ENCODE assay signal across 14 cellular contexts in the genomic region with DNA sequence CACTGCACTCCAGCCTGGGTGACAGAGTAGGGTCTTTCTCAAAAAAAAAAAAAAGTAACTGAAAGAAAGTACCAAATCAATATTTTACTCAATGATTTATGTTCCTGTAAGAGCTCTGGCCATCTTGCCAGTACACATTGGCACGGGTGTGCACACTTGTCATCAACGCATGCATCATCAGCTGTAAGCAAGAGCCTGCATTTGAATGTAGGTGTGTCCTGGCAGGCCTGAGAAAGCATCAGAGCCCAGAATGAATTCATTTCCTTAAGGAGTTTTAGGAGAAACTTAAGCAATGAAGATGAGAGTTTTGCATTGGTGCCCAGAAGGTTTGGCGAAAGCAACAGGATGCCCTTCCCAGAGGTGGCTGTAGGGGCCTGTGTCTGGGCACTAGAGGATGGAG.
DNase-seq lines count a peak whose midpoint lies in the region; ATAC-seq, FAIRE-seq and TF ChIP-seq lines count a peak whose summit lies in the region.
"Had no signal": no experiment of that assay in that cellular context is flagged by ENCODE, and none has a peak within 500 bp of the region (broad histone marks: within the 10 kb centered on the region; RNA-seq: fewer than 3 reads in every experiment).

No MANE protein-coding gene starts in this region.

- TF ChIP-seq CTCF in bronchial epithelial cell (IDR thresholded peaks at IDR 0.05; ENCODE audit: insufficient read depth, low read length, severe bottlenecking), result no peak
- no peak for TF ChIP-seq CTCF in foreskin fibroblast (IDR thresholded peaks at IDR 0.05; ENCODE audit: low read depth, low read length)
- TF ChIP-seq CTCF in BE2C (IDR thresholded peaks at IDR 0.05; ENCODE audit: low read depth, low read length), result no peak

- no peaks in the 10 kb centered on the region for H3K4me1 ChIP-seq in BE2C
- H3K4me1 ChIP-seq: A549 had no signal

- FAIRE-seq in bronchial epithelial cell (lab: Jason Lieb, UNC), result no peak
- FAIRE-seq: A549, GM19239, H54 had no signal

- H3K4me3 ChIP-seq in bronchial epithelial cell (ENCODE audit: low read depth, low read length) (no peak overlapping the region), foreskin fibroblast (ENCODE audit: low read depth in 1 of 2, low read length in 2 of 2) (no peak overlapping the region), BE2C (ENCODE audit: low read depth, low read length) (no peak overlapping the region)
- H3K4me3 ChIP-seq: A549, GM23248 had no signal

- no peaks in the 10 kb centered on the region for H3K27me3 ChIP-seq in bronchial epithelial cell (ENCODE audit: control insufficient read depth, insufficient read depth, low read length)
- 0 out of 2 replicates have a peak, but pooled peaks cover 2% of the 10 kb centered on the region for H3K27me3 ChIP-seq in BE2C

- H3K36me3 ChIP-seq in bronchial epithelial cell (ENCODE audit: control insufficient read depth, insufficient read depth, low read length), result no peaks in the 10 kb centered on the region
- H3K36me3 ChIP-seq in BE2C, result no peaks in the 10 kb centered on the region

- ATAC-seq in esophagus mucosa, result peak; percentile 94
- ATAC-seq: A549; CD8-positive, alpha-beta T cell; HCT116 had no signal

- DNase-seq in bronchial epithelial cell (ENCODE audit: low read depth), result peak; percentile 62
- peak; percentile 28 for DNase-seq in kidney tubule cell (ENCODE audit: low spot score)
- no peak for DNase-seq in NCI-H82 treated with DMSO at 0.1 percent for 48 hours (lab: John Stamatoyannopoulos, UW; ENCODE audit: unreplicated experiment)
- DNase-seq in foreskin fibroblast, result no peak
- no peak for DNase-seq in BE2C
- DNase-seq: CD8-positive, alpha-beta T cell; COR-L47; GF-D8; GM23248 had no signal

- no peaks in the 10 kb centered on the region for H3K9me3 ChIP-seq in BE2C

Comparison
In these comparisons a context has a peak if more than half of its experiments do, and no peak if none do; other contexts are left out.
1. DNase-seq: peak in bronchial epithelial cell (single experiment) and kidney tubule cell (single experiment); none in NCI-H82 treated with DMSO at 0.1 percent for 48 hours (single experiment), foreskin fibroblast (0 of 2) and BE2C (single experiment).